Comparison of ENCODE assay signal across 29 cellular contexts in the genomic region with DNA sequence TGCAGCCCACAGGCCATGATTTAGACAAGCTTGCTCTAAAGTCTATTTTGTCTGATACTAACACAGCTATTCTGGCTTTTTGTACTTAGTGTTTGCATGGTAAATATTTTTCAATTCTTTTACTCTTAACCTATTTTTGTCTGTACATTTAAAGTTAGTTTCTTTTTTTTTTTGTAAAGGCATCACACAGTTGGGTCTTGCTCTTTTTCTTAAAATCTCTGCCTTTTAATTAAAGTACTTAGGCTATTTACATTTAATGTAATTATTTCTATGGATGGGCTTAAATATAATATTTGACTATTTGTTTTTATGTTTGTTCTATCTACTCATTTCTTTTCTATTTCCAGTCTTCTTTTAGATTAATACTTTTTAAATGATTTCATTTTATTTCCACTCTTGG.
"Had no signal": no experiment of that assay in that cellular context is flagged by ENCODE, and none has a peak within 500 bp of the region (broad histone marks: within the 10 kb centered on the region; RNA-seq: fewer than 3 reads in every experiment).

No MANE protein-coding gene starts in this region.

- H3K27me3 ChIP-seq: ascending aorta, cardiac muscle cell had no signal

- FAIRE-seq: bronchial epithelial cell had no signal

- H3K27ac ChIP-seq: ascending aorta, cardiac muscle cell, VCaP had no signal

- ATAC-seq: activated CD8-positive, alpha-beta memory T cell treated with anti-CD3 and anti-CD28 coated beads, Interleukin-2, amount 10 ng/mL, durations not matched to agents 7 days and 5 days; activated CD8-positive, alpha-beta T cell treated with anti-CD3 and anti-CD28 coated beads, Interleukin-2, amount 10 ng/mL, durations not matched to agents 7 days and 5 days; activated naive CD8-positive, alpha-beta T cell treated with anti-CD3 and anti-CD28 coated beads, Interleukin-2, amount 50 U/mL, for 24 hours had no signal

- H3K4me3 ChIP-seq: ascending aorta, cardiac muscle cell had no signal

- H3K4me1 ChIP-seq: ascending aorta had no signal

- DNase-seq: activated B cell treated with CpG ODN at 0.5 μM for 24 hours; activated CD4-positive, alpha-beta memory T cell treated with anti-CD3 and anti-CD28 coated beads, Interleukin-2, amount 10 ng/mL, durations not matched to agents 7 days and 5 days; activated CD4-positive, alpha-beta T cell treated with anti-CD3 and anti-CD28 coated beads for 4 hours; activated CD4-positive, alpha-beta T cell treated with anti-CD3 and anti-CD28 coated beads, Interleukin-2, amount 10 ng/mL, durations not matched to agents 24 days and 14 days; activated CD4-positive, alpha-beta T cell treated with anti-CD3 and anti-CD28 coated beads, Interleukin-2, amount 50 U/mL, for 48 hours; activated CD4-positive, CD25-positive, alpha-beta regulatory T cell treated with anti-CD3 and anti-CD28 coated beads, Interleukin-2, amount 50 U/mL, for 72 hours; activated CD8-positive, alpha-beta memory T cell treated with anti-CD3 and anti-CD28 coated beads for 24 hours; activated CD8-positive, alpha-beta memory T cell treated with anti-CD3 and anti-CD28 coated beads, Interleukin-2, amount 10 ng/mL, durations not matched to agents 7 days and 5 days; activated CD8-positive, alpha-beta memory T cell treated with anti-CD3 and anti-CD28 coated beads, Interleukin-2, amount 50 U/mL, for 48 hours; activated CD8-positive, alpha-beta T cell treated with anti-CD3 and anti-CD28 coated beads, Interleukin-2, amount 10 ng/mL, durations not matched to agents 7 days and 5 days; activated effector memory CD4-positive, alpha-beta T cell treated with Interleukin-2 at 50 U/mL for 16 hours; activated gamma-delta T cell; activated naive CD4-positive, alpha-beta T cell treated with anti-CD3 and anti-CD28 coated beads, Interleukin-2, amount 10 ng/mL, durations not matched to agents 7 days and 5 days; activated naive CD4-positive, alpha-beta T cell treated with Interleukin-2 at 50 U/mL for 16 hours; activated naive CD8-positive, alpha-beta T cell treated with anti-CD3 and anti-CD28 coated beads, Interleukin-2, amount 10 ng/mL, durations not matched to agents 7 days and 5 days; activated naive CD8-positive, alpha-beta T cell treated with anti-CD3 and anti-CD28 coated beads, Interleukin-2, amount 50 U/mL, for 24 hours; activated T-cell treated with anti-CD3 and anti-CD28 coated beads, Interleukin-2, amount 50 U/mL, for 24 hours; activated T-cell treated with anti-CD3 and anti-CD28 coated beads, Interleukin-2, amount 50 U/mL, for 48 hours; amygdala; anterior cingulate cortex; caudate nucleus; cerebellar nuclear complex; T-helper 1 cell; T-helper 2 cell; T-helper 9 cell had no signal

- H3K36me3 ChIP-seq: ascending aorta, cardiac muscle cell had no signal
